In genomic region chr12:131608740-131609665, GRCh38 we compare ENCODE assay signal across 8 cellular contexts.
DNase-seq lines count a peak whose midpoint lies in the region; ATAC-seq, FAIRE-seq and TF ChIP-seq lines count a peak whose summit lies in the region.

No MANE protein-coding gene starts in this region.

- no peaks in the 10 kb centered on the region for H3K9me3 ChIP-seq in mucosa of descending colon

- peak; percentile 22 to 37 for DNase-seq in NCI-H2081 (lab: John Stamatoyannopoulos, UW)
- DNase-seq in NCI-H2081 treated with DMSO at 0.1 percent for 48 hours (lab: John Stamatoyannopoulos, UW) = no peak
- peak; percentile 40 for DNase-seq in M059J (ENCODE audit: low read depth)
- peak; percentile 19 to 29 for DNase-seq in activated CD8-positive, alpha-beta memory T cell treated with anti-CD3 and anti-CD28 coated beads for 1 hour (ENCODE audit: extremely low read depth in 1 of 2, low read depth in 1 of 2)
- DNase-seq in mucosa of descending colon = peak in 2 of 3 donors; percentile 77 to 79
- peak; percentile 22 to 42 for DNase-seq in stimulated activated CD8-positive, alpha-beta memory T cell treated with anti-CD3 and anti-CD28 coated beads, Interleukin-7, amount 100 ng/mL, for 4 hours (ENCODE audit: low read depth in 2 of 2)
- DNase-seq in DMS114 treated with DMSO at 0.1 percent for 48 hours (lab: John Stamatoyannopoulos, UW; ENCODE audit: unreplicated experiment) = no peak

- FAIRE-seq in endometrium (lab: Jason Lieb, UNC) = peak; percentile 78

- intact Hi-C loops in mucosa of descending colon (cut with DNase I, micrococcal nuclease) = no loop called here

- H3K36me3 ChIP-seq in mucosa of descending colon (ENCODE audit: low read depth) = no peaks in the 10 kb centered on the region

- H3K4me3 ChIP-seq in mucosa of descending colon = no peak overlapping the region

- H3K4me1 ChIP-seq in mucosa of descending colon (ENCODE audit: low read depth) = no peaks in the 10 kb centered on the region

- peak; percentile 87 for ATAC-seq in mucosa of descending colon

- TF ChIP-seq CTCF in mucosa of descending colon (IDR thresholded peaks at IDR 0.05) = peak; percentile 86

Comparison
In these comparisons a context has a peak if more than half of its experiments do, and no peak if none do; other contexts are left out.
1. DNase-seq: peak in NCI-H2081 (2 of 2), M059J (single experiment), activated CD8-positive, alpha-beta memory T cell treated with anti-CD3 and anti-CD28 coated beads for 1 hour (2 of 2), mucosa of descending colon (2 of 3) and stimulated activated CD8-positive, alpha-beta memory T cell treated with anti-CD3 and anti-CD28 coated beads, Interleukin-7, amount 100 ng/mL, for 4 hours (2 of 2); none in NCI-H2081 treated with DMSO at 0.1 percent for 48 hours (single experiment) and DMS114 treated with DMSO at 0.1 percent for 48 hours (single experiment).